23 cellular contexts compared by ENCODE assay signal in genomic region chr12:119681139-119681538, GRCh38. TPM values are rescaled to one million over a fixed set of nuclear protein-coding genes. Genes with fewer than 3 reads are reported as not detected.
DNase-seq lines count a peak whose midpoint lies in the region; ATAC-seq and TF ChIP-seq lines count a peak whose summit lies in the region.
"Had no signal": no experiment of that assay in that cellular context is flagged by ENCODE, and none has a peak within 500 bp of the region (broad histone marks: within the 10 kb centered on the region; RNA-seq: fewer than 3 reads in every experiment).

No MANE protein-coding gene starts in this region.

- H3K9me3 ChIP-seq in right lobe of liver (no peaks in the 10 kb centered on the region), stomach (no peaks in the 10 kb centered on the region), adrenal gland (replicated peaks in 1 of 3) (no peaks in the 10 kb centered on the region)
- H3K9me3 ChIP-seq: BLaER1, uterus had no signal

- peaks cover 12% of the 10 kb centered on the region for H3K4me1 Mint-ChIP-seq in activated T-cell treated with anti-CD3 and anti-CD28 coated beads, Interleukin-2, amount 50 U/mL, for 24 hours (ENCODE audit: low read depth)
- peaks cover 5% of the 10 kb centered on the region for H3K4me1 Mint-ChIP-seq in activated T-helper 17 cell treated with anti-CD3 and anti-CD28 coated beads, Interleukin-2, amount 50 U/mL, for 72 hours

- H3K27me3 ChIP-seq in right lobe of liver (no peaks in the 10 kb centered on the region), stomach (no peaks in the 10 kb centered on the region), adrenal gland (no peaks in the 10 kb centered on the region)
- H3K27me3 ChIP-seq: BLaER1, cardiac muscle cell, uterus had no signal

- ATAC-seq in activated T-helper 17 cell treated with anti-CD3 and anti-CD28 coated beads, Interleukin-2, amount 50 U/mL, for 72 hours (replicated peaks), result no peak
- ATAC-seq in right lobe of liver, result peak in 2 of 4 donors; percentile 47 to 60
- ATAC-seq in GM18858 (IDR thresholded peaks at IDR 0.05; ENCODE audit: unreplicated experiment), result no peak
- ATAC-seq: T-helper 17 cell had no signal

- no peak overlapping the region for H3K4me3 ChIP-seq in right lobe of liver
- no peak overlapping the region for H3K4me3 ChIP-seq in stomach
- no peak overlapping the region for H3K4me3 ChIP-seq in adrenal gland
- H3K4me3 ChIP-seq: BLaER1, cardiac muscle cell, lung, PC-9, uterus had no signal

- intact Hi-C loops in right lobe of liver (cut with DNase I), result no loop called here
- intact Hi-C loops in stomach (cut with DNase I; ENCODE audit: low total_unique reads), result no loop called here
- intact Hi-C loops in adrenal gland (cut with DNase I), result no loop called here

- no peaks in the 10 kb centered on the region for H3K9me3 Mint-ChIP-seq in activated T-cell treated with anti-CD3 and anti-CD28 coated beads, Interleukin-2, amount 50 U/mL, for 24 hours
- H3K9me3 Mint-ChIP-seq in activated T-helper 17 cell treated with anti-CD3 and anti-CD28 coated beads, Interleukin-2, amount 50 U/mL, for 72 hours, result no peaks in the 10 kb centered on the region
- H3K9me3 Mint-ChIP-seq: naive B cell; stimulated activated naive CD8-positive, alpha-beta T cell treated with anti-CD3 and anti-CD28 coated beads, Interleukin-15, amount 100 ng/mL, for 72 hours had no signal

- peaks cover 0 to 68% (median 14%) of the 10 kb centered on the region in 4 donors for H3K4me1 ChIP-seq in right lobe of liver
- H3K4me1 ChIP-seq in stomach, result peaks cover 27 to 61% (median 34%) of the 10 kb centered on the region in 4 donors
- H3K4me1 ChIP-seq in adrenal gland (replicated peaks in 1 of 2), result peaks cover 10 to 31% of the 10 kb centered on the region in 2 donors
- H3K4me1 ChIP-seq: uterus had no signal

- WGBS in right lobe of liver (ENCODE audit: insufficient coverage, low coverage, low lambda C conversion rate, missing lambda C conversion rate), result 44% methylated on average over 6 of the region's 8 CpGs
- 77 to 98% (median 90%) methylated on average over 8 of the region's 8 CpGs for WGBS in stomach, 5 donors
- WGBS in adrenal gland, 4 donors, result 88 to 100% (median 95%) methylated on average over 4 to 8 of the region's 8 CpGs

- no peak for TF ChIP-seq EP300 in stomach (IDR thresholded peaks at IDR 0.05)

- DNase-seq in activated T-cell treated with anti-CD3 and anti-CD28 coated beads, Interleukin-2, amount 50 U/mL, for 24 hours, result no peak
- DNase-seq in activated T-cell treated with anti-CD3 and anti-CD28 coated beads, Interleukin-2, amount 50 U/mL, for 48 hours, result no peak
- peak in 1 of 3 donors; percentile 44 for DNase-seq in right lobe of liver
- no peak for DNase-seq in stomach
- DNase-seq in NCI-H2107 (lab: John Stamatoyannopoulos, UW), result no peak
- no peak for DNase-seq in adrenal gland
- DNase-seq: activated CD4-positive, CD25-positive, alpha-beta regulatory T cell treated with anti-CD3 and anti-CD28 coated beads, Interleukin-2, amount 50 U/mL, for 72 hours; effector memory CD4-positive, alpha-beta T cell; head of caudate nucleus; naive B cell; NCI-H1436 treated with DMSO at 0.1 percent for 48 hours; NCI-H2171; NCI-H69; PC-9; stimulated activated CD4-positive, alpha-beta T cell treated with anti-CD3 and anti-CD28 coated beads, Interleukin-2, amount 100 ng/mL, for 24 hours; stimulated activated naive CD8-positive, alpha-beta T cell treated with anti-CD3 and anti-CD28 coated beads, Interleukin-15, amount 100 ng/mL, for 72 hours; T-helper 17 cell; uterus had no signal

- H3K36me3 Mint-ChIP-seq in activated T-cell treated with anti-CD3 and anti-CD28 coated beads, Interleukin-2, amount 50 U/mL, for 24 hours (ENCODE audit: low read depth), result peaks cover 77% of the 10 kb centered on the region
- H3K36me3 Mint-ChIP-seq in activated T-helper 17 cell treated with anti-CD3 and anti-CD28 coated beads, Interleukin-2, amount 50 U/mL, for 72 hours (ENCODE audit: low read depth), result peaks cover 61% of the 10 kb centered on the region

- peak overlapping the region; percentile 11 to 87 (median 77) for H3K27ac ChIP-seq in right lobe of liver
- H3K27ac ChIP-seq in stomach, result peak overlapping the region in 4 of 5 donors; percentile 58 to 79 (median 68)
- no peak overlapping the region for H3K27ac ChIP-seq in adrenal gland
- H3K27ac ChIP-seq: BLaER1, PC-9, uterus had no signal

- TF ChIP-seq CTCF in right lobe of liver (IDR thresholded peaks at IDR 0.05) (no peak), stomach (IDR thresholded peaks at IDR 0.05) (no peak), adrenal gland (IDR thresholded peaks at IDR 0.05) (no peak)

- no peaks in the 10 kb centered on the region for H3K27me3 Mint-ChIP-seq in activated T-cell treated with anti-CD3 and anti-CD28 coated beads, Interleukin-2, amount 50 U/mL, for 24 hours
- no peaks in the 10 kb centered on the region for H3K27me3 Mint-ChIP-seq in activated T-helper 17 cell treated with anti-CD3 and anti-CD28 coated beads, Interleukin-2, amount 50 U/mL, for 72 hours
- H3K27me3 Mint-ChIP-seq: naive B cell; stimulated activated naive CD8-positive, alpha-beta T cell treated with anti-CD3 and anti-CD28 coated beads, Interleukin-15, amount 100 ng/mL, for 72 hours; T-helper 17 cell had no signal

- H3K36me3 ChIP-seq in right lobe of liver (peaks cover 4 to 46% (median 31%) of the 10 kb centered on the region in 4 donors), stomach (peaks cover 61 to 62% (median 61%) of the 10 kb centered on the region in 4 donors), adrenal gland (replicated peaks in 1 of 2) (peaks cover 0 to 60% of the 10 kb centered on the region in 2 donors)
- H3K36me3 ChIP-seq: uterus had no signal

- H3K4me3 Mint-ChIP-seq in activated T-cell treated with anti-CD3 and anti-CD28 coated beads, Interleukin-2, amount 50 U/mL, for 24 hours, result no peak overlapping the region
- H3K4me3 Mint-ChIP-seq in activated T-helper 17 cell treated with anti-CD3 and anti-CD28 coated beads, Interleukin-2, amount 50 U/mL, for 72 hours, result no peak overlapping the region
- H3K4me3 Mint-ChIP-seq: stimulated activated naive CD8-positive, alpha-beta T cell treated with anti-CD3 and anti-CD28 coated beads, Interleukin-15, amount 100 ng/mL, for 72 hours; T-helper 17 cell had no signal

- H3K27ac Mint-ChIP-seq in activated T-cell treated with anti-CD3 and anti-CD28 coated beads, Interleukin-2, amount 50 U/mL, for 24 hours, result peak overlapping the region; percentile 79
- peak overlapping the region; percentile 22 for H3K27ac Mint-ChIP-seq in activated T-helper 17 cell treated with anti-CD3 and anti-CD28 coated beads, Interleukin-2, amount 50 U/mL, for 72 hours

- TF ChIP-seq POLR2A in right lobe of liver (IDR thresholded peaks at IDR 0.05) (no peak), stomach (IDR thresholded peaks at IDR 0.05) (no peak), adrenal gland (IDR thresholded peaks at IDR 0.05) (no peak)

RNA-seq across cellular contexts. Expression of gene PRKAB1, which starts 13.2 kb away (rescaled TPM):
- total RNA-seq in activated T-helper 17 cell treated with anti-CD3 and anti-CD28 coated beads, Interleukin-2, amount 50 U/mL, for 72 hours, result 10 to 100 TPM; 26.6 to 28.9 TPM
- 10 to 100 TPM in 4 of 6 experiments, 1 to 10 TPM in 2; 8.2 to 17.1 (median 10.3) TPM for total RNA-seq in right lobe of liver
- total RNA-seq in stomach, result 100 to 1,000 TPM in 1 of 5 donors, 10 to 100 TPM in 4; 22.6 to 143 (median 53.6) TPM
- polyA plus RNA-seq in stomach, result 10 to 100 TPM; 30.7 to 53.6 (median 45.8) TPM
- 10 to 100 TPM; 21.5 to 75.8 (median 40.3) TPM for total RNA-seq in adrenal gland
- 10 to 100 TPM; 27.8 to 30.5 (median 29.3) TPM for polyA plus RNA-seq in adrenal gland

Comparison
In these comparisons a context has a peak if more than half of its experiments do, and no peak if none do; other contexts are left out.
1. H3K27ac ChIP-seq: peak in right lobe of liver (3 of 3) and stomach (4 of 5); none in adrenal gland (0 of 5).